In the genomic region with DNA sequence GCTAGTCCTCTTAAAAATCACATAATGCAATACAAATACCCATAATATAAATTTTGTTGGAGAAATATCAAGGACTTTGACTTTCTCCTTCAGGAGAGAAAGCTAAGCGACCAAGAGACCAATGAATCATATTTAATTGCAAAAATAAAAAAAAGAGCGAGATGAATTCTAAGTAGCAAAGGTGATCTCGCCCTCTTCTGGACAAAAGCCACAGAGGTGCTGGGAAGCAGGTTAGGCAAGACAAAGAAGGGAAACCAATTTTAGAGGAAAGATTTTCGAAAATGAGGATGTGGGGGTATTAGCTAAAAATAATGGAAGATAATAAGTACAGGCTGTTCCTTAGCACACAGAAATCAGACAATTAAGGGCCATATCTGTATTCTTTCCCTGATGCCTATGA, we compare ENCODE assay signal across 23 cellular contexts.
A peak's percentile ranks its signal among the peaks of the same experiment; 100 is the strongest.
DNase-seq lines count a peak whose midpoint lies in the region; ATAC-seq and TF ChIP-seq lines count a peak whose summit lies in the region.
"Had no signal": no experiment of that assay in that cellular context is flagged by ENCODE, and none has a peak within 500 bp of the region (broad histone marks: within the 10 kb centered on the region; RNA-seq: fewer than 3 reads in every experiment).

No MANE protein-coding gene starts in this region.

- no peak overlapping the region for H2BK5ac ChIP-seq in mesendoderm (ENCODE audit: low read length)

- H3K9me3 Mint-ChIP-seq in GM23338, result no peaks in the 10 kb centered on the region
- H3K9me3 Mint-ChIP-seq: activated B cell treated with CpG ODN at 0.5 μM for 24 hours; activated CD4-positive, alpha-beta memory T cell treated with anti-CD3 and anti-CD28 coated beads, Interleukin-2, amount 10 ng/mL, durations not matched to agents 7 days and 5 days; activated naive CD4-positive, alpha-beta T cell treated with anti-CD3 and anti-CD28 coated beads, Interleukin-2, amount 10 ng/mL, durations not matched to agents 7 days and 5 days; activated T-cell treated with anti-CD3 and anti-CD28 coated beads, Interleukin-2, amount 50 U/mL, for 4 hours had no signal

- no peaks in the 10 kb centered on the region for H3K79me1 ChIP-seq in mesendoderm (ENCODE audit: low read length)

- TF ChIP-seq CTCF in GM23338 (conservative IDR thresholded peaks at IDR 0.05; ENCODE audit: low read depth in 2 of 2) (peak; percentile 71 to 77), RWPE2 (IDR thresholded peaks at IDR 0.05; ENCODE audit: poor library complexity, severe bottlenecking) (peak; percentile 42), GM13976 (IDR thresholded peaks at IDR 0.05; ENCODE audit: borderline replicate concordance, control extremely low read depth, extremely low read depth, insufficient read depth, missing control alignments) (no peak)

- H3F3A ChIP-seq in GM23338 (replicated peaks; ENCODE audit: low read depth), result no peaks in the 10 kb centered on the region

- H2BK15ac ChIP-seq in mesendoderm (replicated peaks; ENCODE audit: low read depth), result no peak overlapping the region

- H3K4me3 Mint-ChIP-seq in GM23338, result no peak overlapping the region
- H3K4me3 Mint-ChIP-seq: activated B cell treated with CpG ODN at 0.5 μM for 24 hours; activated CD4-positive, alpha-beta memory T cell treated with anti-CD3 and anti-CD28 coated beads, Interleukin-2, amount 10 ng/mL, durations not matched to agents 7 days and 5 days; activated naive CD4-positive, alpha-beta T cell treated with anti-CD3 and anti-CD28 coated beads, Interleukin-2, amount 10 ng/mL, durations not matched to agents 7 days and 5 days; activated T-cell treated with anti-CD3 and anti-CD28 coated beads, Interleukin-2, amount 50 U/mL, for 4 hours; IgD-negative memory B cell had no signal

- H3K79me2 ChIP-seq in GM23338 (replicated peaks; ENCODE audit: insufficient read depth) (no peaks in the 10 kb centered on the region), mesendoderm (ENCODE audit: control insufficient read depth, insufficient read depth, low read length) (no peaks in the 10 kb centered on the region)

- peaks cover 6% of the 10 kb centered on the region; the same call in 2 of the 3 replicates for H3K4me1 Mint-ChIP-seq in GM23338
- H3K4me1 Mint-ChIP-seq: activated B cell treated with CpG ODN at 0.5 μM for 24 hours; activated CD4-positive, alpha-beta memory T cell treated with anti-CD3 and anti-CD28 coated beads, Interleukin-2, amount 10 ng/mL, durations not matched to agents 7 days and 5 days; activated naive CD4-positive, alpha-beta T cell treated with anti-CD3 and anti-CD28 coated beads, Interleukin-2, amount 10 ng/mL, durations not matched to agents 7 days and 5 days; IgD-negative memory B cell had no signal

- H3K4me2 ChIP-seq in GM23338 (no peak overlapping the region), mesendoderm (ENCODE audit: low read length) (no peak overlapping the region)

- WGBS in mesendoderm (ENCODE audit: extremely low coverage, insufficient coverage, low lambda C conversion rate), result no CpG with 5 or more reads among the region's 4 CpGs

- H4K8ac ChIP-seq in mesendoderm (ENCODE audit: low read depth, low read length), result no peak overlapping the region

- H3K27ac Mint-ChIP-seq in GM23338, result no peak overlapping the region
- H3K27ac Mint-ChIP-seq: activated B cell treated with CpG ODN at 0.5 μM for 24 hours; activated CD4-positive, alpha-beta memory T cell treated with anti-CD3 and anti-CD28 coated beads, Interleukin-2, amount 10 ng/mL, durations not matched to agents 7 days and 5 days; activated naive CD4-positive, alpha-beta T cell treated with anti-CD3 and anti-CD28 coated beads, Interleukin-2, amount 10 ng/mL, durations not matched to agents 7 days and 5 days; IgD-negative memory B cell had no signal

- H3K27ac ChIP-seq in GM23338 (ENCODE audit: low read depth), result no peak overlapping the region
- no peak overlapping the region for H3K27ac ChIP-seq in RWPE2 (ENCODE audit: poor library complexity, severe bottlenecking)
- H3K27ac ChIP-seq in mesendoderm (ENCODE audit: low read depth, low read length), result no peak overlapping the region
- H3K27ac ChIP-seq: dorsolateral prefrontal cortex, gastroesophageal sphincter, HL-60, left lung had no signal

- no peak overlapping the region for H3K4me3 ChIP-seq in GM23338
- no peak overlapping the region for H3K4me3 ChIP-seq in RWPE2 (ENCODE audit: severe bottlenecking)
- H3K4me3 ChIP-seq in mesendoderm (ENCODE audit: low read length), result no peak overlapping the region
- H3K4me3 ChIP-seq: dorsolateral prefrontal cortex, gastroesophageal sphincter, left lung had no signal

- no peak overlapping the region for H3K18ac ChIP-seq in mesendoderm (ENCODE audit: low read length)

- H3K36me3 ChIP-seq in GM23338 (ENCODE audit: insufficient read depth) (no peaks in the 10 kb centered on the region), RWPE2 (ENCODE audit: low read depth) (no peaks in the 10 kb centered on the region), mesendoderm (ENCODE audit: control insufficient read depth, insufficient read depth, low read length) (no peaks in the 10 kb centered on the region)
- H3K36me3 ChIP-seq: gastroesophageal sphincter, left lung had no signal

- H3K4me1 ChIP-seq in GM23338 (ENCODE audit: insufficient read depth), result no peaks in the 10 kb centered on the region
- no peaks in the 10 kb centered on the region for H3K4me1 ChIP-seq in RWPE2 (ENCODE audit: insufficient read depth, poor library complexity, severe bottlenecking)
- H3K4me1 ChIP-seq in mesendoderm (ENCODE audit: control insufficient read depth, low read depth, low read length), result no peaks in the 10 kb centered on the region
- H3K4me1 ChIP-seq: gastroesophageal sphincter, left lung had no signal

- no peak overlapping the region for H2BK120ac ChIP-seq in mesendoderm (ENCODE audit: low read depth, low read length)

- H3K4ac ChIP-seq in mesendoderm (ENCODE audit: low read depth, low read length), result no peak overlapping the region

- no peak overlapping the region for H3K23ac ChIP-seq in mesendoderm (ENCODE audit: low read length)

- H3K27me3 Mint-ChIP-seq in GM23338 (ENCODE audit: insufficient read depth, low read depth, poor library complexity), result peaks cover 4% of the 10 kb centered on the region
- H3K27me3 Mint-ChIP-seq: activated naive CD4-positive, alpha-beta T cell treated with anti-CD3 and anti-CD28 coated beads, Interleukin-2, amount 10 ng/mL, durations not matched to agents 7 days and 5 days had no signal

- DNase-seq in NCI-H1105 treated with DMSO at 0.1 percent for 48 hours (lab: John Stamatoyannopoulos, UW) (peak; percentile 8), NCI-H1105 (lab: John Stamatoyannopoulos, UW) (no peak), GM23338 (ENCODE audit: low spot score) (peak; percentile 41), RWPE2 (ENCODE audit: low spot score) (no peak), mesendoderm (peak; percentile 28), GM13976 (ENCODE audit: low spot score) (no peak)
- DNase-seq in activated CD4-positive, CD25-positive, alpha-beta regulatory T cell (lab: John Stamatoyannopoulos, UW), result no peak
- no peak for DNase-seq in stimulated activated CD4-positive, alpha-beta T cell treated with anti-CD3 and anti-CD28 coated beads, Interleukin-2, amount 100 ng/mL, for 24 hours
- DNase-seq: activated B cell treated with CpG ODN at 0.5 μM for 24 hours; activated CD4-positive, alpha-beta memory T cell treated with anti-CD3 and anti-CD28 coated beads, Interleukin-2, amount 10 ng/mL, durations not matched to agents 7 days and 5 days; activated naive CD4-positive, alpha-beta T cell treated with anti-CD3 and anti-CD28 coated beads, Interleukin-2, amount 10 ng/mL, durations not matched to agents 7 days and 5 days; activated T-cell treated with anti-CD3 and anti-CD28 coated beads, Interleukin-2, amount 50 U/mL, for 4 hours; aorta; central memory CD4-positive, alpha-beta T cell; dorsolateral prefrontal cortex; left lung; SHP77; small intestine; stimulated activated CD4-positive, alpha-beta T cell treated with anti-CD3 and anti-CD28 coated beads, Interleukin-4, amount 100 ng/mL, for 4 hours; T-helper 2 cell had no signal

- in situ Hi-C loops in GM13976 (cut with MboI; ENCODE audit: low sequenced_read_pairs, unreplicated experiment), result no loop called here

- no peaks in the 10 kb centered on the region for H3K9me3 ChIP-seq in RWPE2 (ENCODE audit: severe bottlenecking)
- H3K9me3 ChIP-seq: gastroesophageal sphincter, left lung had no signal

- no peak overlapping the region for H3K9ac ChIP-seq in mesendoderm (ENCODE audit: low read length)

- no peaks in the 10 kb centered on the region for H3K9me2 ChIP-seq in GM23338 (ENCODE audit: insufficient read depth)

- no peak overlapping the region for H2AK5ac ChIP-seq in mesendoderm (ENCODE audit: low read length)

- H3K36me3 Mint-ChIP-seq in GM23338 (ENCODE audit: low read depth), result no peaks in the 10 kb centered on the region
- H3K36me3 Mint-ChIP-seq: activated naive CD4-positive, alpha-beta T cell treated with anti-CD3 and anti-CD28 coated beads, Interleukin-2, amount 10 ng/mL, durations not matched to agents 7 days and 5 days; IgD-negative memory B cell had no signal

- H4K20me1 ChIP-seq in GM23338 (replicated peaks; ENCODE audit: insufficient read depth), result no peaks in the 10 kb centered on the region

- ATAC-seq in GM23338 (no peak), RWPE2 (ENCODE audit: low read depth) (no peak)
- ATAC-seq: activated T-cell treated with anti-CD3 and anti-CD28 coated beads, Interleukin-2, amount 50 U/mL, for 4 hours; gastroesophageal sphincter; left lung had no signal

- no peak overlapping the region for H4K5ac ChIP-seq in mesendoderm (ENCODE audit: low read length)

- H3K56ac ChIP-seq in mesendoderm (ENCODE audit: low read length), result no peak overlapping the region

- H2AFZ ChIP-seq in GM23338, result peak overlapping the region; percentile 53; the same call in 1 of the 2 replicates

- no peaks in the 10 kb centered on the region for H3K27me3 ChIP-seq in GM23338 (ENCODE audit: insufficient read depth)
- peaks cover 22% of the 10 kb centered on the region for H3K27me3 ChIP-seq in RWPE2 (ENCODE audit: insufficient read depth, poor library complexity, severe bottlenecking)
- no peaks in the 10 kb centered on the region for H3K27me3 ChIP-seq in mesendoderm (ENCODE audit: insufficient read depth, low read length, poor library complexity)
- H3K27me3 ChIP-seq: gastroesophageal sphincter, left lung had no signal

TF ChIP-seq in GM23338, 12 proteins besides CTCF, POLR2A, EP300 and RAD21:
- TF ChIP-seq EZH2phosphoT487 (IDR thresholded peaks at IDR 0.05; ENCODE audit: unreplicated experiment), result no peak
- TF ChIP-seq CREB1 (CRISPR knock-in tag; IDR thresholded peaks at IDR 0.05; ENCODE audit: low read depth), result no peak

Comparison
In these comparisons a context has a peak if more than half of its experiments do, and no peak if none do; other contexts are left out.
1. DNase-seq: peak in NCI-H1105 treated with DMSO at 0.1 percent for 48 hours (single experiment), GM23338 (single experiment) and mesendoderm (single experiment); none in NCI-H1105 (single experiment), RWPE2 (single experiment), GM13976 (single experiment), activated CD4-positive, CD25-positive, alpha-beta regulatory T cell (0 of 4) and stimulated activated CD4-positive, alpha-beta T cell treated with anti-CD3 and anti-CD28 coated beads, Interleukin-2, amount 100 ng/mL, for 24 hours (0 of 2).